ENCODE assay signal across 10 cellular contexts in genomic region chr10:3935933-3936359, GRCh38.
A peak's percentile ranks its signal among the peaks of the same experiment; 100 is the strongest.
DNase-seq lines count a peak whose midpoint lies in the region; TF ChIP-seq lines count a peak whose summit lies in the region.
"Had no signal": no experiment of that assay in that cellular context is flagged by ENCODE, and none has a peak within 500 bp of the region (broad histone marks: within the 10 kb centered on the region; RNA-seq: fewer than 3 reads in every experiment).

No MANE protein-coding gene starts in this region.

- H3K27me3 Mint-ChIP-seq in activated CD4-positive, alpha-beta T cell treated with anti-CD3 and anti-CD28 coated beads, Interleukin-2, amount 10 ng/mL, durations not matched to agents 24 days and 14 days = no peaks in the 10 kb centered on the region
- H3K27me3 Mint-ChIP-seq in activated T-helper 2 cell treated with anti-CD3 and anti-CD28 coated beads, Interferon-gamma antibody, Interleukin-2, Interleukin-4, amounts not matched to agents 10 μg/mL and 5 μg/mL and 100 μg/mL, durations not matched to agents 14 hours and 24 hours and 36 hours (ENCODE audit: low read depth) = no peaks in the 10 kb centered on the region

- no peak for DNase-seq in activated CD4-positive, alpha-beta T cell treated with anti-CD3 and anti-CD28 coated beads, Interleukin-2, amount 10 ng/mL, durations not matched to agents 24 days and 14 days
- no peak for DNase-seq in activated CD4-positive, alpha-beta T cell treated with anti-CD3 and anti-CD28 coated beads for 48 hours
- no peak for DNase-seq in activated T-helper 2 cell treated with anti-CD3 and anti-CD28 coated beads, Interferon-gamma antibody, Interleukin-2, Interleukin-4, amounts not matched to agents 10 μg/mL and 5 μg/mL and 100 μg/mL, durations not matched to agents 14 hours and 24 hours and 36 hours (ENCODE audit: low spot score)
- no peak for DNase-seq in right atrium auricular region (ENCODE audit: low spot score)
- peak; percentile 80 for DNase-seq in stomach
- DNase-seq in SKM-1 treated with dmso at 0.1 percent for 144 hours (lab: John Stamatoyannopoulos, UW; ENCODE audit: unreplicated experiment) = no peak
- DNase-seq in GOT3 (lab: John Stamatoyannopoulos, UW) = no peak
- no peak for DNase-seq in SJCRH30
- DNase-seq: NCI-H524 treated with DMSO at 0.1 percent for 48 hours had no signal

- H3K9me3 ChIP-seq in right atrium auricular region (no peaks in the 10 kb centered on the region), stomach (no peaks in the 10 kb centered on the region), SJCRH30 (replicated peaks) (no peaks in the 10 kb centered on the region)

- H3K4me3 Mint-ChIP-seq in activated CD4-positive, alpha-beta T cell treated with anti-CD3 and anti-CD28 coated beads, Interleukin-2, amount 10 ng/mL, durations not matched to agents 24 days and 14 days = peak overlapping the region; percentile 65
- peak overlapping the region; percentile 40 for H3K4me3 Mint-ChIP-seq in activated T-helper 2 cell treated with anti-CD3 and anti-CD28 coated beads, Interferon-gamma antibody, Interleukin-2, Interleukin-4, amounts not matched to agents 10 μg/mL and 5 μg/mL and 100 μg/mL, durations not matched to agents 14 hours and 24 hours and 36 hours (ENCODE audit: low read depth)

- intact Hi-C loops in activated CD4-positive, alpha-beta T cell treated with anti-CD3 and anti-CD28 coated beads, Interleukin-2, amount 10 ng/mL, durations not matched to agents 24 days and 14 days (cut with micrococcal nuclease) = loop anchor here (1.0 to 10.0 kb wide), 15 partner anchors 10 to 841 kb away; no protein-coding TSS in a partner anchor
- intact Hi-C loops in activated T-helper 2 cell treated with anti-CD3 and anti-CD28 coated beads, Interferon-gamma antibody, Interleukin-2, Interleukin-4, amounts not matched to agents 10 μg/mL and 5 μg/mL and 100 μg/mL, durations not matched to agents 14 hours and 24 hours and 36 hours (cut with micrococcal nuclease) = loop anchor here (1.0 to 10.0 kb wide), 11 partner anchors 37 to 309 kb away; no protein-coding TSS in a partner anchor
- intact Hi-C loops in stomach (cut with DNase I; ENCODE audit: low total_unique reads) = no loop called here

- no peak overlapping the region for H3K4me3 ChIP-seq in right atrium auricular region
- peak overlapping the region; percentile 3 to 12 (median 6) for H3K4me3 ChIP-seq in stomach
- H3K4me3 ChIP-seq in SJCRH30 = no peak overlapping the region

- peak overlapping the region; percentile 66 to 74 for H3K27ac ChIP-seq in right atrium auricular region
- peak overlapping the region in 4 of 5 donors; percentile 59 to 89 (median 76) for H3K27ac ChIP-seq in stomach
- no peak overlapping the region for H3K27ac ChIP-seq in SJCRH30

- TF ChIP-seq EP300 in stomach (IDR thresholded peaks at IDR 0.05) = no peak

- TF ChIP-seq CTCF in right atrium auricular region (IDR thresholded peaks at IDR 0.05) (no peak), stomach (IDR thresholded peaks at IDR 0.05) (no peak)

- H3K27ac Mint-ChIP-seq in activated CD4-positive, alpha-beta T cell treated with anti-CD3 and anti-CD28 coated beads, Interleukin-2, amount 10 ng/mL, durations not matched to agents 24 days and 14 days = peak overlapping the region; percentile 88
- H3K27ac Mint-ChIP-seq in activated T-helper 2 cell treated with anti-CD3 and anti-CD28 coated beads, Interferon-gamma antibody, Interleukin-2, Interleukin-4, amounts not matched to agents 10 μg/mL and 5 μg/mL and 100 μg/mL, durations not matched to agents 14 hours and 24 hours and 36 hours = peak overlapping the region; percentile 92

- H3K4me1 ChIP-seq in right atrium auricular region (peaks cover 0 to 11% of the 10 kb centered on the region in 2 donors), stomach (peaks cover 0 to 21% (median 10%) of the 10 kb centered on the region in 4 donors), SJCRH30 (no peaks in the 10 kb centered on the region)

- no peaks in the 10 kb centered on the region for H3K36me3 ChIP-seq in right atrium auricular region
- no peaks in the 10 kb centered on the region for H3K36me3 ChIP-seq in stomach
- no peaks in the 10 kb centered on the region for H3K36me3 ChIP-seq in SJCRH30

- peaks cover 57% of the 10 kb centered on the region for H3K4me1 Mint-ChIP-seq in activated CD4-positive, alpha-beta T cell treated with anti-CD3 and anti-CD28 coated beads, Interleukin-2, amount 10 ng/mL, durations not matched to agents 24 days and 14 days
- peaks cover 58% of the 10 kb centered on the region for H3K4me1 Mint-ChIP-seq in activated T-helper 2 cell treated with anti-CD3 and anti-CD28 coated beads, Interferon-gamma antibody, Interleukin-2, Interleukin-4, amounts not matched to agents 10 μg/mL and 5 μg/mL and 100 μg/mL, durations not matched to agents 14 hours and 24 hours and 36 hours (ENCODE audit: low read depth)

- WGBS in stomach, 5 donors = 10 to 21% (median 15%) methylated on average over 9 of the region's 9 CpGs

- no peak for TF ChIP-seq POLR2A in stomach (IDR thresholded peaks at IDR 0.05)

- peaks cover 16% of the 10 kb centered on the region for H3K9me3 Mint-ChIP-seq in activated CD4-positive, alpha-beta T cell treated with anti-CD3 and anti-CD28 coated beads, Interleukin-2, amount 10 ng/mL, durations not matched to agents 24 days and 14 days
- peaks cover 16% of the 10 kb centered on the region for H3K9me3 Mint-ChIP-seq in activated T-helper 2 cell treated with anti-CD3 and anti-CD28 coated beads, Interferon-gamma antibody, Interleukin-2, Interleukin-4, amounts not matched to agents 10 μg/mL and 5 μg/mL and 100 μg/mL, durations not matched to agents 14 hours and 24 hours and 36 hours

- H3K27me3 ChIP-seq in right atrium auricular region (no peaks in the 10 kb centered on the region), stomach (no peaks in the 10 kb centered on the region), SJCRH30 (no peaks in the 10 kb centered on the region)

- peaks cover 18% of the 10 kb centered on the region for H3K36me3 Mint-ChIP-seq in activated CD4-positive, alpha-beta T cell treated with anti-CD3 and anti-CD28 coated beads, Interleukin-2, amount 10 ng/mL, durations not matched to agents 24 days and 14 days (ENCODE audit: low read depth)
- H3K36me3 Mint-ChIP-seq in activated T-helper 2 cell treated with anti-CD3 and anti-CD28 coated beads, Interferon-gamma antibody, Interleukin-2, Interleukin-4, amounts not matched to agents 10 μg/mL and 5 μg/mL and 100 μg/mL, durations not matched to agents 14 hours and 24 hours and 36 hours (ENCODE audit: low read depth) = peaks cover 29% of the 10 kb centered on the region
- H3K36me3 Mint-ChIP-seq: brain had no signal

Comparison
In these comparisons a context has a peak if more than half of its experiments do, and no peak if none do; other contexts are left out.
1. H3K4me3 ChIP-seq: peak in stomach (4 of 4); none in right atrium auricular region (0 of 2) and SJCRH30 (single experiment).